In the genomic region with DNA sequence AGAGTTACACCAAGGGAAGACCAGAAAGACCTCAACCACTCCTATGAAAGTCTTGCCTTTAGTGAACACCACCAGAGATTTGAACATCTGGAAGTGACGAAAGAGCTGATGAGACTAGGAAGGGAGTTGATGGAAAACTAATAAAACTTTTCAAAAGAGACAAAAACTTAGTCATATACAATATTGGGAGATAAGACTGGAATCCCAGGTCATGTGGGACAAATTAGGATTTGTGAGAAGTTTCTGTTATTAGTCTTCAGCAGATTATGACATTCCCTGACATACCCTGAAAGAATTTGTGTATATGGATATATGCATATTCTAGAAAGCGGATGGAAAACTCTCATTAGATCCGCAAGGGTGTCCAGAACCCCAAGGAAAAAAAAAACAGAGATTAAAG, we compare ENCODE assay signal across 31 cellular contexts.
"Had no signal": no experiment of that assay in that cellular context is flagged by ENCODE, and none has a peak within 500 bp of the region (broad histone marks: within the 10 kb centered on the region; RNA-seq: fewer than 3 reads in every experiment).

No MANE protein-coding gene starts in this region.

- H3K27me3 ChIP-seq: adrenal gland, body of pancreas, brain microvascular endothelial cell, breast epithelium had no signal

- H3K4me1 ChIP-seq: adrenal gland, body of pancreas, breast epithelium had no signal

- H3K9me3 ChIP-seq: adrenal gland, body of pancreas, breast epithelium had no signal

- H3K27ac ChIP-seq: adrenal gland, body of pancreas, brain microvascular endothelial cell, breast epithelium, VCaP had no signal

- DNase-seq: activated B cell treated with CpG ODN at 0.5 μM for 24 hours; activated CD4-positive, alpha-beta memory T cell treated with anti-CD3 and anti-CD28 coated beads for 36 hours; activated CD4-positive, alpha-beta T cell treated with anti-CD3 and anti-CD28 coated beads for 4 hours; activated CD4-positive, alpha-beta T cell treated with anti-CD3 and anti-CD28 coated beads, Interleukin-2, amount 10 ng/mL, durations not matched to agents 24 days and 14 days; activated CD4-positive, alpha-beta T cell treated with anti-CD3 and anti-CD28 coated beads, Interleukin-2, amount 50 U/mL, for 1 hour; activated CD4-positive, alpha-beta T cell treated with anti-CD3 and anti-CD28 coated beads, Interleukin-2, amount 50 U/mL, for 4 hours; activated CD4-positive, CD25-positive, alpha-beta regulatory T cell treated with anti-CD3 and anti-CD28 coated beads, Interleukin-2, amount 50 U/mL, for 72 hours; activated CD8-positive, alpha-beta memory T cell treated with anti-CD3 and anti-CD28 coated beads, Interleukin-2, amount 50 U/mL, for 4 hours; activated CD8-positive, alpha-beta T cell treated with anti-CD3 and anti-CD28 coated beads for 36 hours; activated effector memory CD4-positive, alpha-beta T cell treated with anti-CD3 and anti-CD28 coated beads, Interleukin-2, amount 50 U/mL, for 16 hours; activated gamma-delta T cell treated with Interleukin-2 at 50 U/mL for 16 hours; activated naive CD4-positive, alpha-beta T cell; activated naive CD4-positive, alpha-beta T cell treated with anti-CD3 and anti-CD28 coated beads for 36 hours; activated naive CD4-positive, alpha-beta T cell treated with anti-CD3 and anti-CD28 coated beads, Interleukin-2, amount 50 U/mL, for 16 hours; activated naive CD8-positive, alpha-beta T cell treated with anti-CD3 and anti-CD28 coated beads for 36 hours; activated T-cell treated with anti-CD3 and anti-CD28 coated beads for 4 hours; activated T-cell treated with anti-CD3 and anti-CD28 coated beads, Interleukin-2, amount 50 U/mL, for 1 hour; activated T-cell treated with anti-CD3 and anti-CD28 coated beads, Interleukin-2, amount 50 U/mL, for 4 hours; activated T-cell treated with anti-CD3 and anti-CD28 coated beads, Interleukin-2, amount 50 U/mL, for 72 hours; adrenal gland; amniotic stem cell; aorta; body of pancreas; brain microvascular endothelial cell; central memory CD4-positive, alpha-beta T cell; T-helper 2 cell; T-helper 9 cell had no signal

- H3K36me3 ChIP-seq: adrenal gland, brain microvascular endothelial cell, breast epithelium had no signal

- ATAC-seq: activated CD8-positive, alpha-beta T cell treated with anti-CD3 and anti-CD28 coated beads for 36 hours; activated naive CD4-positive, alpha-beta T cell treated with anti-CD3 and anti-CD28 coated beads, Interleukin-2, amount 50 U/mL, for 72 hours; activated T-cell treated with anti-CD3 and anti-CD28 coated beads, Interleukin-2, amount 50 U/mL, for 4 hours; activated T-cell treated with anti-CD3 and anti-CD28 coated beads, Interleukin-2, amount 50 U/mL, for 72 hours; activated T-helper 17 cell treated with anti-CD3 and anti-CD28 coated beads, Interleukin-2, amount 50 U/mL, for 72 hours; body of pancreas had no signal

- H3K4me3 ChIP-seq: adrenal gland, body of pancreas, breast epithelium had no signal
